Comparison of ENCODE assay signal across 1 cellular context in the genomic region with DNA sequence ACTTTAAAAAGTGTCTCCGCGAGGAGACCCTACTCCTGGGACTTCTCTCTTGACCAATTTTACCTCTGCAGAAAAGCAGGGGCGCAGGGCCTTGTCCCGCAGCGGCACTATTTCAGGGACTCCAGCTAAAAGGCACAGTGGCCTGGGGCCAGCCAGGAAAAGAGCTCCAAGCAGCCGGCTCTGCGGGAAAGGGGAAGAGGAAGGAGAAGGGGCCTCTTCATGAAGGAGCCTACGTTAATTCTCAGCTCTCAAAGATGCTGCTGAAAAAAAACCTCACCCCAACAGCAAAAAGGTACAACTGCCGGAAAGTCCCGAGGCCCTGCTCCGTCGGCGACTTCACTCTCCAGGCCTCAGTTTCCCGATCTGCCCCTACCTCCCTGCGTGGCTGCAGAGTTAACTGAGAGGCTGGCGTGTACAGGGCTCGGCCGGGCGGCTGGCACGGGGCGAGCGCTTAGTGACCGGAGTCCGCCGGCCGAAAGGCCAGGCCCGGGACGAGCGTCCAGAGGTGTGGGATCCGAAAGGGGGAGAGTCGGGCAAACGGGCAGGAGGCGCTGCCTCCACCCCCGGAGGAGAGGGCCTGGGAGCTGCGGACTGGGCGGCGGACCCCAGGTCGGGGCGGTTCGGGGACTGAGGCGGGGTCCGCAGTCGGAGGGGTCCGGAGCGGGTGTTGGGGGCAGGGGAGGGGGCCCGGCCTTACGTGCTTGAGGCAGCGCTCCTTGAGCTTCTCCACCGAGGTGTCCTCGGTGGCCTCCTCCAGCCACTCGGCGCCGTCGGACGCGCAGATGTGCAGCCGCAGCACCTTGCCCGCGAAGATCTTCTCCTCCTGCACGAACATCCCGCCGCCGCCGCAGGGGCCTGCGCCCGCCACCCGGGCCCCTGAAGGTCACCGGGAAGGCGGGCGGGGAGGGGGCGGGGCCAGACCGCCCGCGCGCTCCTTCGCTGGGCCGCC.
TF ChIP-seq lines count a peak whose summit lies in the region.

No MANE protein-coding gene starts in this region.

TF ChIP-seq in HepG2, 621 proteins besides CTCF, POLR2A, EP300 and RAD21 (continued from another document and continues in another):
- TF ChIP-seq, protein P1, sequence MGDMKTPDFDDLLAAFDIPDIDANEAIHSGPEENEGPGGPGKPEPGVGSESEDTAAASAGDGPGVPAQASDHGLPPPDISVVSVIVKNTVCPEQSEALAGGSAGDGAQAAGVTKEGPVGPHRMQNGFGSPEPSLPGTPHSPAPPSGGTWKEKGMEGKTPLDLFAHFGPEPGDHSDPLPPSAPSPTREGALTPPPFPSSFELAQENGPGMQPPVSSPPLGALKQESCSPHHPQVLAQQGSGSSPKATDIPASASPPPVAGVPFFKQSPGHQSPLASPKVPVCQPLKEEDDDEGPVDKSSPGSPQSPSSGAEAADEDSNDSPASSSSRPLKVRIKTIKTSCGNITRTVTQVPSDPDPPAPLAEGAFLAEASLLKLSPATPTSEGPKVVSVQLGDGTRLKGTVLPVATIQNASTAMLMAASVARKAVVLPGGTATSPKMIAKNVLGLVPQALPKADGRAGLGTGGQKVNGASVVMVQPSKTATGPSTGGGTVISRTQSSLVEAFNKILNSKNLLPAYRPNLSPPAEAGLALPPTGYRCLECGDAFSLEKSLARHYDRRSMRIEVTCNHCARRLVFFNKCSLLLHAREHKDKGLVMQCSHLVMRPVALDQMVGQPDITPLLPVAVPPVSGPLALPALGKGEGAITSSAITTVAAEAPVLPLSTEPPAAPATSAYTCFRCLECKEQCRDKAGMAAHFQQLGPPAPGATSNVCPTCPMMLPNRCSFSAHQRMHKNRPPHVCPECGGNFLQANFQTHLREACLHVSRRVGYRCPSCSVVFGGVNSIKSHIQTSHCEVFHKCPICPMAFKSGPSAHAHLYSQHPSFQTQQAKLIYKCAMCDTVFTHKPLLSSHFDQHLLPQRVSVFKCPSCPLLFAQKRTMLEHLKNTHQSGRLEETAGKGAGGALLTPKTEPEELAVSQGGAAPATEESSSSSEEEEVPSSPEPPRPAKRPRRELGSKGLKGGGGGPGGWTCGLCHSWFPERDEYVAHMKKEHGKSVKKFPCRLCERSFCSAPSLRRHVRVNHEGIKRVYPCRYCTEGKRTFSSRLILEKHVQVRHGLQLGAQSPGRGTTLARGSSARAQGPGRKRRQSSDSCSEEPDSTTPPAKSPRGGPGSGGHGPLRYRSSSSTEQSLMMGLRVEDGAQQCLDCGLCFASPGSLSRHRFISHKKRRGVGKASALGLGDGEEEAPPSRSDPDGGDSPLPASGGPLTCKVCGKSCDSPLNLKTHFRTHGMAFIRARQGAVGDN (CRISPR knock-in tag; IDR thresholded peaks at IDR 0.05) = peak; percentile 65
- TF ChIP-seq, protein P2, sequence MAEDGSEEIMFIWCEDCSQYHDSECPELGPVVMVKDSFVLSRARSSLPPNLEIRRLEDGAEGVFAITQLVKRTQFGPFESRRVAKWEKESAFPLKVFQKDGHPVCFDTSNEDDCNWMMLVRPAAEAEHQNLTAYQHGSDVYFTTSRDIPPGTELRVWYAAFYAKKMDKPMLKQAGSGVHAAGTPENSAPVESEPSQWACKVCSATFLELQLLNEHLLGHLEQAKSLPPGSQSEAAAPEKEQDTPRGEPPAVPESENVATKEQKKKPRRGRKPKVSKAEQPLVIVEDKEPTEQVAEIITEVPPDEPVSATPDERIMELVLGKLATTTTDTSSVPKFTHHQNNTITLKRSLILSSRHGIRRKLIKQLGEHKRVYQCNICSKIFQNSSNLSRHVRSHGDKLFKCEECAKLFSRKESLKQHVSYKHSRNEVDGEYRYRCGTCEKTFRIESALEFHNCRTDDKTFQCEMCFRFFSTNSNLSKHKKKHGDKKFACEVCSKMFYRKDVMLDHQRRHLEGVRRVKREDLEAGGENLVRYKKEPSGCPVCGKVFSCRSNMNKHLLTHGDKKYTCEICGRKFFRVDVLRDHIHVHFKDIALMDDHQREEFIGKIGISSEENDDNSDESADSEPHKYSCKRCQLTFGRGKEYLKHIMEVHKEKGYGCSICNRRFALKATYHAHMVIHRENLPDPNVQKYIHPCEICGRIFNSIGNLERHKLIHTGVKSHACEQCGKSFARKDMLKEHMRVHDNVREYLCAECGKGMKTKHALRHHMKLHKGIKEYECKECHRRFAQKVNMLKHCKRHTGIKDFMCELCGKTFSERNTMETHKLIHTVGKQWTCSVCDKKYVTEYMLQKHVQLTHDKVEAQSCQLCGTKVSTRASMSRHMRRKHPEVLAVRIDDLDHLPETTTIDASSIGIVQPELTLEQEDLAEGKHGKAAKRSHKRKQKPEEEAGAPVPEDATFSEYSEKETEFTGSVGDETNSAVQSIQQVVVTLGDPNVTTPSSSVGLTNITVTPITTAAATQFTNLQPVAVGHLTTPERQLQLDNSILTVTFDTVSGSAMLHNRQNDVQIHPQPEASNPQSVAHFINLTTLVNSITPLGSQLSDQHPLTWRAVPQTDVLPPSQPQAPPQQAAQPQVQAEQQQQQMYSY (CRISPR knock-in tag; IDR thresholded peaks at IDR 0.05) = 0 out of 2 replicates have a peak, but pooled peaks have one; percentile 5
- TF ChIP-seq FOXJ3 (CRISPR knock-in tag; IDR thresholded peaks at IDR 0.05; ENCODE audit: borderline replicate concordance) (no peak), KAT7 (CRISPR knock-in tag; IDR thresholded peaks at IDR 0.05; ENCODE audit: borderline replicate concordance) (no peak), ZNF280B (CRISPR knock-in tag; IDR thresholded peaks at IDR 0.05; ENCODE audit: borderline replicate concordance) (no peak), POGZ (CRISPR knock-in tag; IDR thresholded peaks at IDR 0.05) (no peak), JUND (CRISPR knock-in tag; IDR thresholded peaks at IDR 0.05) (no peak), HMG20A (CRISPR knock-in tag; IDR thresholded peaks at IDR 0.05; ENCODE audit: borderline replicate concordance) (no peak), ZNF777 (CRISPR knock-in tag; IDR thresholded peaks at IDR 0.05) (peak; percentile 94), HIVEP1 (CRISPR knock-in tag; IDR thresholded peaks at IDR 0.05) (no peak), NPAS2 (CRISPR knock-in tag; IDR thresholded peaks at IDR 0.05; ENCODE audit: borderline replicate concordance) (no peak), EZH2 (conservative IDR thresholded peaks at IDR 0.05; ENCODE audit: low read depth, low read length) (no peak), HDAC1 (CRISPR knock-in tag; IDR thresholded peaks at IDR 0.05) (0 out of 2 replicates have a peak, but pooled peaks have one; percentile 33), ETV5 (CRISPR knock-in tag; IDR thresholded peaks at IDR 0.05; ENCODE audit: borderline replicate concordance) (no peak), NFATC3 (CRISPR knock-in tag; IDR thresholded peaks at IDR 0.05) (no peak), PAF1 (CRISPR knock-in tag; IDR thresholded peaks at IDR 0.05) (no peak), IRX3 (CRISPR knock-in tag; IDR thresholded peaks at IDR 0.05; ENCODE audit: borderline replicate concordance, low read depth) (0 out of 2 replicates have a peak, but pooled peaks have one; percentile 37), SNRNP70 (IDR thresholded peaks at IDR 0.05; ENCODE audit: low read depth, low read length) (no peak), NCOA5 (CRISPR knock-in tag; IDR thresholded peaks at IDR 0.05) (no peak), CEBPG (CRISPR knock-in tag; IDR thresholded peaks at IDR 0.05) (no peak), POLR2AphosphoS5 (IDR thresholded peaks at IDR 0.05; ENCODE audit: low read depth, low read length) (peak; percentile 47), ZSCAN25 (CRISPR knock-in tag; IDR thresholded peaks at IDR 0.05) (no peak), ZNF160 (CRISPR knock-in tag; IDR thresholded peaks at IDR 0.05) (peak; percentile 67; the same call in 1 of the 2 replicates), GFI1 (CRISPR knock-in tag; IDR thresholded peaks at IDR 0.05; ENCODE audit: borderline replicate concordance) (no peak), THYN1 (CRISPR knock-in tag; IDR thresholded peaks at IDR 0.05; ENCODE audit: borderline replicate concordance, low read depth) (no peak), BRCA1 (CRISPR knock-in tag; IDR thresholded peaks at IDR 0.05) (no peak), ZNF841 (CRISPR knock-in tag; IDR thresholded peaks at IDR 0.05; ENCODE audit: borderline replicate concordance) (no peak), CREB3 (CRISPR knock-in tag; IDR thresholded peaks at IDR 0.05) (no peak), ASH2L (IDR thresholded peaks at IDR 0.05; ENCODE audit: insufficient read length, low read depth, low read length) (peak; percentile 45), SP4 (CRISPR knock-in tag; IDR thresholded peaks at IDR 0.05) (0 out of 2 replicates have a peak, but pooled peaks have one; percentile 36), SRSF9 (IDR thresholded peaks at IDR 0.05; ENCODE audit: borderline replicate concordance, insufficient read depth, low read depth, low read length, poor library complexity, severe bottlenecking) (no peak), U2AF1 (optimal IDR thresholded peaks at IDR 0.05; ENCODE audit: low read depth, low read length) (no peak), SKI (IDR thresholded peaks at IDR 0.05; ENCODE audit: partially characterized antibody) (no peak), TBP (CRISPR knock-in tag; IDR thresholded peaks at IDR 0.05) (no peak), GABPA (IDR thresholded peaks at IDR 0.05; ENCODE audit: low read depth, low read length) (no peak; the same call in 1 of the 2 replicates), GABPA (CRISPR knock-in tag; IDR thresholded peaks at IDR 0.05; ENCODE audit: low read depth) (no peak), SMAD3 (CRISPR knock-in tag; IDR thresholded peaks at IDR 0.05) (no peak), ZZZ3 (CRISPR knock-in tag; IDR thresholded peaks at IDR 0.05; ENCODE audit: borderline replicate concordance) (no peak), ZNF782 (CRISPR knock-in tag; IDR thresholded peaks at IDR 0.05; ENCODE audit: borderline replicate concordance) (no peak), ZNF3 (CRISPR knock-in tag; IDR thresholded peaks at IDR 0.05) (no peak), DNMT1 (CRISPR knock-in tag; IDR thresholded peaks at IDR 0.05) (no peak), NR2C2 (CRISPR knock-in tag; IDR thresholded peaks at IDR 0.05; ENCODE audit: borderline replicate concordance) (no peak), ZNF329 (CRISPR knock-in tag; IDR thresholded peaks at IDR 0.05; ENCODE audit: low read depth) (0 out of 2 replicates have a peak, but pooled peaks have one; percentile 47), PREB (CRISPR knock-in tag; IDR thresholded peaks at IDR 0.05) (no peak), SNAPC2 (CRISPR knock-in tag; IDR thresholded peaks at IDR 0.05) (0 out of 2 replicates have a peak, but pooled peaks have one; percentile 22), HNRNPLL (IDR thresholded peaks at IDR 0.05; ENCODE audit: low read depth, low read length, poor library complexity, severe bottlenecking) (no peak), TOE1 (CRISPR knock-in tag; IDR thresholded peaks at IDR 0.05) (no peak), HOXA3 (CRISPR knock-in tag; IDR thresholded peaks at IDR 0.05) (no peak), ZNF326 (CRISPR knock-in tag; IDR thresholded peaks at IDR 0.05; ENCODE audit: borderline replicate concordance) (no peak), ZNF264 (CRISPR knock-in tag; IDR thresholded peaks at IDR 0.05) (no peak), SNAI1 (CRISPR knock-in tag; IDR thresholded peaks at IDR 0.05; ENCODE audit: borderline replicate concordance) (no peak), RXRB (CRISPR knock-in tag; IDR thresholded peaks at IDR 0.05; ENCODE audit: borderline replicate concordance) (no peak)
- TF ChIP-seq, protein P3, sequence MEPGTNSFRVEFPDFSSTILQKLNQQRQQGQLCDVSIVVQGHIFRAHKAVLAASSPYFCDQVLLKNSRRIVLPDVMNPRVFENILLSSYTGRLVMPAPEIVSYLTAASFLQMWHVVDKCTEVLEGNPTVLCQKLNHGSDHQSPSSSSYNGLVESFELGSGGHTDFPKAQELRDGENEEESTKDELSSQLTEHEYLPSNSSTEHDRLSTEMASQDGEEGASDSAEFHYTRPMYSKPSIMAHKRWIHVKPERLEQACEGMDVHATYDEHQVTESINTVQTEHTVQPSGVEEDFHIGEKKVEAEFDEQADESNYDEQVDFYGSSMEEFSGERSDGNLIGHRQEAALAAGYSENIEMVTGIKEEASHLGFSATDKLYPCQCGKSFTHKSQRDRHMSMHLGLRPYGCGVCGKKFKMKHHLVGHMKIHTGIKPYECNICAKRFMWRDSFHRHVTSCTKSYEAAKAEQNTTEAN (CRISPR knock-in tag; conservative IDR thresholded peaks at IDR 0.05) = no peak
- TF ChIP-seq, protein P4, sequence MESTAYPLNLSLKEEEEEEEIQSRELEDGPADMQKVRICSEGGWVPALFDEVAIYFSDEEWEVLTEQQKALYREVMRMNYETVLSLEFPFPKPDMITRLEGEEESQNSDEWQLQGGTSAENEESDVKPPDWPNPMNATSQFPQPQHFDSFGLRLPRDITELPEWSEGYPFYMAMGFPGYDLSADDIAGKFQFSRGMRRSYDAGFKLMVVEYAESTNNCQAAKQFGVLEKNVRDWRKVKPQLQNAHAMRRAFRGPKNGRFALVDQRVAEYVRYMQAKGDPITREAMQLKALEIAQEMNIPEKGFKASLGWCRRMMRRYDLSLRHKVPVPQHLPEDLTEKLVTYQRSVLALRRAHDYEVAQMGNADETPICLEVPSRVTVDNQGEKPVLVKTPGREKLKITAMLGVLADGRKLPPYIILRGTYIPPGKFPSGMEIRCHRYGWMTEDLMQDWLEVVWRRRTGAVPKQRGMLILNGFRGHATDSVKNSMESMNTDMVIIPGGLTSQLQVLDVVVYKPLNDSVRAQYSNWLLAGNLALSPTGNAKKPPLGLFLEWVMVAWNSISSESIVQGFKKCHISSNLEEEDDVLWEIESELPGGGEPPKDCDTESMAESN (CRISPR knock-in tag; conservative IDR thresholded peaks at IDR 0.05) = peak; percentile 38; the same call in 1 of the 2 replicates
